ENCODE assay signal across 24 cellular contexts in the genomic region with DNA sequence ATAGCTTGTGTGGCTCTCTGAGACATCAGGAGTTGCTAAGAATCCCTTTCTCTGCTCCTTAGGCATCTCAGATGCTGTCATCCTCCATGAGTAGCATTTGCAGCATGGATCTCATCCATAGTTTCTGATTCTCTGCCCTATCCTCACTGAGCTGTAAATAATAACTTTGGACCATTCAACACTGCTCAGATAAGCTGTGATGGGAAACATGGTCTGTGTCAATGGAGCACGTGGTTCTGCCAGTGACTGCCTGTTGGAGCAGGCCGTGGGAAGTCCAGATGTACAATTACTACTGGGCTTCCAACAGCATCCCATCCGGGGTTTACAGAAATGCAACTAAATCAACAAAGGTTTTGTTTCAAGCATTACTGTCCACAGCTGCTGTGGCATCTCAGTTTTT.
"Had no signal": no experiment of that assay in that cellular context is flagged by ENCODE, and none has a peak within 500 bp of the region (broad histone marks: within the 10 kb centered on the region; RNA-seq: fewer than 3 reads in every experiment).

No MANE protein-coding gene starts in this region.

- H3K27me3 Mint-ChIP-seq: dendritic cell treated with granulocyte-macrophage colony-stimulating factor and Interleukin-4, amounts not matched to agents 40 ng/mL and 50 ng/mL, for 4 days; effector memory CD8-positive, alpha-beta T cell had no signal

- H3K4me3 Mint-ChIP-seq: dendritic cell treated with granulocyte-macrophage colony-stimulating factor and Interleukin-4, amounts not matched to agents 40 ng/mL and 50 ng/mL, for 4 days; effector memory CD8-positive, alpha-beta T cell had no signal

- H3K4me1 ChIP-seq: colonic mucosa, esophagus muscularis mucosa, esophagus squamous epithelium, foreskin keratinocyte, gastrocnemius medialis, gastroesophageal sphincter had no signal

- H3K27ac Mint-ChIP-seq: dendritic cell treated with granulocyte-macrophage colony-stimulating factor and Interleukin-4, amounts not matched to agents 40 ng/mL and 50 ng/mL, for 4 days; effector memory CD8-positive, alpha-beta T cell had no signal

- H3K27me3 ChIP-seq: colonic mucosa, dorsolateral prefrontal cortex, esophagus muscularis mucosa, esophagus squamous epithelium, foreskin keratinocyte, gastrocnemius medialis, gastroesophageal sphincter, heart left ventricle, heart right ventricle had no signal

- ATAC-seq: effector memory CD8-positive, alpha-beta T cell; esophagus mucosa; foreskin keratinocyte; gastrocnemius medialis; gastroesophageal sphincter had no signal

- H3K27ac ChIP-seq: colonic mucosa, coronary artery, dorsolateral prefrontal cortex, epithelial cell of prostate, esophagus muscularis mucosa, esophagus squamous epithelium, foreskin keratinocyte, gastrocnemius medialis, gastroesophageal sphincter, heart left ventricle, heart right ventricle had no signal

- H3K4me3 ChIP-seq: colonic mucosa, coronary artery, dorsolateral prefrontal cortex, esophagus muscularis mucosa, esophagus squamous epithelium, gastrocnemius medialis, gastroesophageal sphincter, heart left ventricle, heart right ventricle had no signal

- DNase-seq: colonic mucosa; cortex of kidney; dermis blood vessel endothelial cell; dorsolateral prefrontal cortex; effector CD4-positive, alpha-beta T cell; effector CD8-positive, alpha-beta T cell; effector memory CD4-positive, alpha-beta T cell; effector memory CD8-positive, alpha-beta T cell; erythroblast; esophagus squamous epithelium; foreskin fibroblast; foreskin keratinocyte; foreskin melanocyte; gastrocnemius medialis; glutamatergic neuron; head of caudate nucleus; heart left ventricle; heart right ventricle had no signal

- H3K9me3 ChIP-seq: esophagus squamous epithelium, gastrocnemius medialis had no signal

- H3K36me3 ChIP-seq: colonic mucosa, esophagus muscularis mucosa, esophagus squamous epithelium, gastrocnemius medialis, gastroesophageal sphincter, heart left ventricle, heart right ventricle had no signal
